In genomic region chr9:125784286-125785049, GRCh38 we compare ENCODE assay signal across 12 cellular contexts. TPM values are rescaled to one million over a fixed set of nuclear protein-coding genes. Genes with fewer than 3 reads are reported as not detected.
DNase-seq lines count a peak whose midpoint lies in the region; ATAC-seq and TF ChIP-seq lines count a peak whose summit lies in the region.
"Had no signal": no experiment of that assay in that cellular context is flagged by ENCODE, and none has a peak within 500 bp of the region (broad histone marks: within the 10 kb centered on the region; RNA-seq: fewer than 3 reads in every experiment).

No MANE protein-coding gene starts in this region.

- no peak overlapping the region for H4K91ac ChIP-seq in mesenchymal stem cell (ENCODE audit: low read length)

- peaks cover 81% of the 10 kb centered on the region for H3K79me2 ChIP-seq in GM23248 (ENCODE audit: insufficient read depth)

- H3K36me3 ChIP-seq in GM23248 (ENCODE audit: low read depth): no peaks in the 10 kb centered on the region
- peaks cover 0 to 8% of the 10 kb centered on the region in 2 experiments for H3K36me3 ChIP-seq in mesenchymal stem cell (ENCODE audit: control insufficient read depth in 1 of 2, insufficient read depth in 2 of 2, low read depth in 1 of 2, low read length in 2 of 2)
- H3K36me3 ChIP-seq: neutrophil, stomach had no signal

- H3K27me3 ChIP-seq in GM23248 (replicated peaks; ENCODE audit: insufficient read depth) (no peaks in the 10 kb centered on the region), mesenchymal stem cell (ENCODE audit: control insufficient read depth in 1 of 2, insufficient read depth in 1 of 2, low read length in 2 of 2) (no peaks in the 10 kb centered on the region)
- H3K27me3 ChIP-seq: neutrophil, stomach had no signal

- H3K27ac ChIP-seq in GM23248 (no peak overlapping the region), mesenchymal stem cell (ENCODE audit: low read length, poor library complexity, severe bottlenecking) (no peak overlapping the region)
- H3K27ac ChIP-seq: PC-9, stomach had no signal

- H2BK5ac ChIP-seq in mesenchymal stem cell (ENCODE audit: low read depth, low read length, poor library complexity, severe bottlenecking): no peak overlapping the region

- H2BK12ac ChIP-seq in mesenchymal stem cell (ENCODE audit: low read length in 2 of 2): no peak overlapping the region

- no peaks in the 10 kb centered on the region for H3F3A ChIP-seq in GM23248 (ENCODE audit: insufficient read depth)

- H3K4me3 ChIP-seq in AG10803 (ENCODE audit: low read length) (no peak overlapping the region; the same call in 1 of the 2 replicates), GM23248 (no peak overlapping the region), mesenchymal stem cell (ENCODE audit: insufficient read depth in 1 of 2, low read depth in 1 of 2, low read length in 2 of 2) (peak overlapping the region in 1 of 2 experiments; percentile 16)
- H3K4me3 ChIP-seq: PC-9, stomach had no signal

- no peaks in the 10 kb centered on the region for H3K9me3 ChIP-seq in GM23248 (ENCODE audit: low read depth)
- H3K9me3 ChIP-seq in mesenchymal stem cell (ENCODE audit: control insufficient read depth, low read length): peaks cover 11% of the 10 kb centered on the region
- H3K9me3 ChIP-seq: neutrophil, stomach had no signal

- TF ChIP-seq CTCF in AG10803 (conservative IDR thresholded peaks at IDR 0.05; ENCODE audit: low read length): no peak
- TF ChIP-seq CTCF in GM20000 (IDR thresholded peaks at IDR 0.05; ENCODE audit: extremely low read depth, missing control alignments): no peak
- no peak for TF ChIP-seq CTCF in GM10266 (IDR thresholded peaks at IDR 0.05; ENCODE audit: control insufficient read depth, insufficient read depth, low read depth, missing control alignments)

- H3K9ac ChIP-seq in GM23248 (no peak overlapping the region; the same call in 1 of the 2 replicates), mesenchymal stem cell (ENCODE audit: low read length) (peak overlapping the region; percentile 69)

- no peak for ATAC-seq in HG03025 (IDR thresholded peaks at IDR 0.05; ENCODE audit: low FRiP score, unreplicated experiment)

- in situ Hi-C loops in GM23248 (cut with MboI): no loop called here

- no peak overlapping the region for H2AFZ ChIP-seq in GM23248
- no peak overlapping the region for H2AFZ ChIP-seq in mesenchymal stem cell (ENCODE audit: low read depth, low read length)
- H2AFZ ChIP-seq: PC-9 had no signal

- no peak overlapping the region for H4K8ac ChIP-seq in mesenchymal stem cell (ENCODE audit: low read length)

- no peak overlapping the region for H3K14ac ChIP-seq in mesenchymal stem cell (ENCODE audit: low read length in 2 of 2)

- H3K9me2 ChIP-seq in GM23248 (ENCODE audit: insufficient read depth): no peaks in the 10 kb centered on the region

- no peak overlapping the region for H2AK5ac ChIP-seq in mesenchymal stem cell (ENCODE audit: low read length, severe bottlenecking)

- H4K20me1 ChIP-seq in GM23248 (ENCODE audit: insufficient read depth): no peaks in the 10 kb centered on the region

- no peak overlapping the region for H3K18ac ChIP-seq in mesenchymal stem cell (ENCODE audit: low read depth in 1 of 2, low read length in 2 of 2)

- peaks cover 19% of the 10 kb centered on the region for H3K79me1 ChIP-seq in mesenchymal stem cell (replicated peaks; ENCODE audit: low read length, poor library complexity, severe bottlenecking)

- peak; percentile 85 for DNase-seq in AG10803 (ENCODE audit: low read depth)
- peak; percentile 21 for DNase-seq in GM23248
- peak; percentile 88 for DNase-seq in astrocyte of the hippocampus (ENCODE audit: low read depth, low spot score)
- no peak for DNase-seq in mesenchymal stem cell
- DNase-seq in GM20000 (ENCODE audit: low spot score): no peak
- DNase-seq in GM10266 (ENCODE audit: extremely low spot score): no peak
- DNase-seq in midbrain (lab: John Stamatoyannopoulos, UW): no peak
- DNase-seq: NCI-H1105 treated with DMSO at 0.1 percent for 48 hours, PC-9, stomach had no signal

- H3K4me2 ChIP-seq in GM23248 (ENCODE audit: unreplicated experiment): no peak overlapping the region
- H3K4me2 ChIP-seq in mesenchymal stem cell (ENCODE audit: low read length, poor library complexity, severe bottlenecking): no peak overlapping the region
- H3K4me2 ChIP-seq: PC-9 had no signal

- no peak overlapping the region for H2BK120ac ChIP-seq in mesenchymal stem cell (ENCODE audit: low read depth, low read length)

- H2BK15ac ChIP-seq in mesenchymal stem cell (ENCODE audit: low read depth, poor library complexity, severe bottlenecking): no peak overlapping the region

- no peak overlapping the region for H3K23ac ChIP-seq in mesenchymal stem cell (ENCODE audit: low read length in 2 of 2)

- no peak overlapping the region for H3K4ac ChIP-seq in mesenchymal stem cell (ENCODE audit: low read depth in 1 of 2, low read length in 2 of 2)

- H3K4me1 ChIP-seq in GM23248 (ENCODE audit: insufficient read depth) (peaks cover 16% of the 10 kb centered on the region), mesenchymal stem cell (ENCODE audit: control insufficient read depth, insufficient read depth, low read depth, low read length) (peaks cover 3% of the 10 kb centered on the region)

- 88 to 90% methylated on average over 6 of the region's 6 CpGs for WGBS in GM23248 (ENCODE audit: low coverage in 1 of 2, low lambda C conversion rate in 2 of 2, missing lambda C conversion rate in 2 of 2), 2 experiments
- WGBS in mesenchymal stem cell: 66% methylated on average over 5 of the region's 6 CpGs

RNA-seq across cellular contexts. Expression of gene PBX3, which starts 37.3 kb away (rescaled TPM):
- 27.4 and 30.9 TPM in 2 replicates for total RNA-seq in GM23248 (2014; rRNA removed; shearing (Covaris generic))
- 13.4 and 14.5 TPM in 2 replicates for polyA plus RNA-seq in GM23248 (2016; fragmentation: Nextera tagmentation; extraction: Ambion mirVana)
- 34.6 TPM for polyA plus RNA-seq in mesenchymal stem cell (2013, experiment 1 of 2)
- polyA plus RNA-seq in mesenchymal stem cell (2013, experiment 2 of 2): 36.1 TPM

Comparison
In these comparisons a context has a peak if more than half of its experiments do, and no peak if none do; other contexts are left out.
1. DNase-seq: peak in AG10803 (single experiment), GM23248 (single experiment) and astrocyte of the hippocampus (single experiment); none in mesenchymal stem cell (single experiment), GM20000 (single experiment), GM10266 (single experiment) and midbrain (single experiment).